ENCODE assay signal across 8 cellular contexts in genomic region chr1:156676820-156677615, GRCh38. TPM values are rescaled to one million over a fixed set of nuclear protein-coding genes. Genes with fewer than 3 reads are reported as not detected.
A peak's percentile ranks its signal among the peaks of the same experiment; 100 is the strongest.
DNase-seq lines count a peak whose midpoint lies in the region; ATAC-seq and TF ChIP-seq lines count a peak whose summit lies in the region.

A gene with protein sequence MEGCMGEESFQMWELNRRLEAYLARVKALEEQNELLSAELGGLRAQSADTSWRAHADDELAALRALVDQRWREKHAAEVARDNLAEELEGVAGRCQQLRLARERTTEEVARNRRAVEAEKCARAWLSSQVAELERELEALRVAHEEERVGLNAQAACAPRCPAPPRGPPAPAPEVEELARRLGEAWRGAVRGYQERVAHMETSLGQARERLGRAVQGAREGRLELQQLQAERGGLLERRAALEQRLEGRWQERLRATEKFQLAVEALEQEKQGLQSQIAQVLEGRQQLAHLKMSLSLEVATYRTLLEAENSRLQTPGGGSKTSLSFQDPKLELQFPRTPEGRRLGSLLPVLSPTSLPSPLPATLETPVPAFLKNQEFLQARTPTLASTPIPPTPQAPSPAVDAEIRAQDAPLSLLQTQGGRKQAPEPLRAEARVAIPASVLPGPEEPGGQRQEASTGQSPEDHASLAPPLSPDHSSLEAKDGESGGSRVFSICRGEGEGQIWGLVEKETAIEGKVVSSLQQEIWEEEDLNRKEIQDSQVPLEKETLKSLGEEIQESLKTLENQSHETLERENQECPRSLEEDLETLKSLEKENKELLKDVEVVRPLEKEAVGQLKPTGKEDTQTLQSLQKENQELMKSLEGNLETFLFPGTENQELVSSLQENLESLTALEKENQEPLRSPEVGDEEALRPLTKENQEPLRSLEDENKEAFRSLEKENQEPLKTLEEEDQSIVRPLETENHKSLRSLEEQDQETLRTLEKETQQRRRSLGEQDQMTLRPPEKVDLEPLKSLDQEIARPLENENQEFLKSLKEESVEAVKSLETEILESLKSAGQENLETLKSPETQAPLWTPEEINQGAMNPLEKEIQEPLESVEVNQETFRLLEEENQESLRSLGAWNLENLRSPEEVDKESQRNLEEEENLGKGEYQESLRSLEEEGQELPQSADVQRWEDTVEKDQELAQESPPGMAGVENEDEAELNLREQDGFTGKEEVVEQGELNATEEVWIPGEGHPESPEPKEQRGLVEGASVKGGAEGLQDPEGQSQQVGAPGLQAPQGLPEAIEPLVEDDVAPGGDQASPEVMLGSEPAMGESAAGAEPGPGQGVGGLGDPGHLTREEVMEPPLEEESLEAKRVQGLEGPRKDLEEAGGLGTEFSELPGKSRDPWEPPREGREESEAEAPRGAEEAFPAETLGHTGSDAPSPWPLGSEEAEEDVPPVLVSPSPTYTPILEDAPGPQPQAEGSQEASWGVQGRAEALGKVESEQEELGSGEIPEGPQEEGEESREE (N-terminal part only) (minus strand): TSS chr1:156677407. CDS start chr1:156677264, 143 bp downstream.

- H3K79me2 ChIP-seq in Loucy (ENCODE audit: insufficient read depth, low read length), result no peaks in the 10 kb centered on the region

- H3K36me3 ChIP-seq in Loucy (ENCODE audit: insufficient read depth, low read length), result no peaks in the 10 kb centered on the region

- no peaks in the 10 kb centered on the region for H3K9me3 Mint-ChIP-seq in chondrocyte (ENCODE audit: low read depth)

- peak; percentile 57 for ATAC-seq in left lobe of liver
- no peak for ATAC-seq in HG03442 (IDR thresholded peaks at IDR 0.05; ENCODE audit: unreplicated experiment)

- H3K9me3 ChIP-seq in Loucy (ENCODE audit: insufficient read depth, low read depth, low read length), result no peaks in the 10 kb centered on the region

- peak within 1 kb of the TSS; percentile 62 for H3K27ac Mint-ChIP-seq in chondrocyte (ENCODE audit: unreplicated experiment)

- TF ChIP-seq CTCF in C4-2B (conservative IDR thresholded peaks at IDR 0.05) (no peak), Loucy (conservative IDR thresholded peaks at IDR 0.05; ENCODE audit: low read length) (no peak), chondrocyte (IDR thresholded peaks at IDR 0.05) (no peak), subcutaneous adipose tissue (IDR thresholded peaks at IDR 0.05; ENCODE audit: low read depth) (no peak)

- H3K27me3 ChIP-seq in Loucy (ENCODE audit: insufficient read depth, low read length, poor library complexity, severe bottlenecking), result peaks cover 5% of the 10 kb centered on the region

- no peaks in the 10 kb centered on the region for H3F3A ChIP-seq in Loucy (ENCODE audit: low read depth)

- peak within 1 kb of the TSS; percentile 26; the same call in 1 of the 2 replicates for H3K27ac ChIP-seq in C4-2B

- H3K9me2 ChIP-seq in Loucy (replicated peaks; ENCODE audit: low read depth, low read length), result no peaks in the 10 kb centered on the region

- H3K4me3 Mint-ChIP-seq in chondrocyte (ENCODE audit: unreplicated experiment), result peak within 1 kb of the TSS; percentile 64

- peaks cover 27% of the 10 kb centered on the region for H3K27me3 Mint-ChIP-seq in chondrocyte (ENCODE audit: low read depth)

- H2AFZ ChIP-seq in Loucy (ENCODE audit: low read length), result peak within 1 kb of the TSS; percentile 57

- H3K36me3 Mint-ChIP-seq in chondrocyte (ENCODE audit: low read depth), result peaks cover 6% of the 10 kb centered on the region

- H3K4me2 ChIP-seq in Loucy (ENCODE audit: low read depth, low read length, poor library complexity, severe bottlenecking), result no peak within 1 kb of the TSS

- DNase-seq in chondrocyte (ENCODE audit: low spot score), result no peak
- DNase-seq in left lobe of liver (ENCODE audit: low spot score), result no peak
- DNase-seq in NCI-H510A treated with DMSO at 0.1 percent for 48 hours (lab: John Stamatoyannopoulos, UW), result no peak
- no peak for DNase-seq in SIG-M5 treated with dmso at 0.1 percent for 504 hours (lab: John Stamatoyannopoulos, UW; ENCODE audit: unreplicated experiment)

- H4K20me1 ChIP-seq in Loucy (ENCODE audit: insufficient read depth, low read length, poor library complexity, severe bottlenecking), result no peaks in the 10 kb centered on the region

- no peaks in the 10 kb centered on the region for H3K4me1 ChIP-seq in Loucy (ENCODE audit: insufficient read depth, low read length, poor library complexity, severe bottlenecking)

- no peak within 1 kb of the TSS for H3K4me3 ChIP-seq in Loucy (ENCODE audit: low read length, poor library complexity, severe bottlenecking)

- H3K9ac ChIP-seq in Loucy (ENCODE audit: low read depth, low read length, poor library complexity, severe bottlenecking), result no peak within 1 kb of the TSS

- peaks cover 25% of the 10 kb centered on the region for H3K4me1 Mint-ChIP-seq in chondrocyte (ENCODE audit: low read depth)

RNA-seq across cellular contexts. Expression of the gene that starts here (rescaled TPM):
- total RNA-seq in chondrocyte (6.0 to 11.6 TPM (median 6.9 TPM) in 3 replicates), left lobe of liver (1.4 TPM), subcutaneous adipose tissue (10 to 100 TPM in 3 of 4 donors, 1 to 10 TPM in 1; 7.8 to 28.8 (median 13.5) TPM)
